In the genomic region with DNA sequence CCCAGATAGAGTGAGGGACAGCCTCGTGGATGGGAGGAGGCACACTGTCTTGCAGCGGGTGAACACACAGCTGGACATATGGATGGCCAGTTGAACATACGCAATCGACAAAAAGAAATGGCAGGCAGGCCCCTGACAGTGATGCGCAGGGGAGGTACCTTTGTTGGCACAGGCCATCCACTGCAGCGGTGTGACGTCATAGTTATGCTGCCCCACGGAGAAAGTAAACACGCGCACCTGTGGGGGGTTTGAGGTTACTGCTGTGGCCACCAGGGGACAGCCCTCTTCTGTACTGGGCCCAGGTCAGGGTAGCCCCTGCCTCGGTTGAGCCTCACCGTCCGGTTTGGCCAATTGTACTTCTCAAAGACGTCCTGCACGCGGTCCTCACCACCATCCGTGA, we compare ENCODE assay signal across 19 cellular contexts. TPM values are rescaled to one million over a fixed set of nuclear protein-coding genes. Genes with fewer than 3 reads are reported as not detected.
DNase-seq lines count a peak whose midpoint lies in the region; ATAC-seq, FAIRE-seq and TF ChIP-seq lines count a peak whose summit lies in the region.
"Had no signal": no experiment of that assay in that cellular context is flagged by ENCODE, and none has a peak within 500 bp of the region (broad histone marks: within the 10 kb centered on the region; RNA-seq: fewer than 3 reads in every experiment).

No MANE protein-coding gene starts in this region.

- POLR2A ChIA-PET in K562 (lab: Yijun Ruan, JAX), result interaction anchor here (0.7 kb wide), 1 partner anchor 9 kb away, joined by 4 read pairs; no protein-coding TSS in a partner anchor

- no peak overlapping the region for H3K27ac Mint-ChIP-seq in endodermal cell
- no peak overlapping the region for H3K27ac Mint-ChIP-seq in HFFc6
- H3K27ac Mint-ChIP-seq: CD4-positive, alpha-beta T cell had no signal

- TF ChIP-seq CTCF in K562 (IDR thresholded peaks at IDR 0.05 in 2 of 3, conservative IDR thresholded peaks at IDR 0.05 in 1 of 3; ENCODE audit: insufficient read depth in 2 of 3, low read depth in 1 of 3, low read length in 3 of 3) (no peak), endodermal cell (conservative IDR thresholded peaks at IDR 0.05) (peak; percentile 8), HFFc6 (IDR thresholded peaks at IDR 0.05) (no peak), breast epithelium (IDR thresholded peaks at IDR 0.05) (no peak)

- CTCF ChIA-PET in K562 (lab: Yijun Ruan, JAX; ENCODE audit: low intra/inter-chr PET ratio), result no interaction called here

- intact Hi-C loops in K562 (cut with micrococcal nuclease) (no loop called here), breast epithelium (cut with DNase I; ENCODE audit: low total_unique reads) (loop anchor here (5.0 kb wide), 1 partner anchor 299 kb away; no protein-coding TSS in a partner anchor)

- DNase-seq in NCI-H69 (lab: John Stamatoyannopoulos, UW) (peak; percentile 20), K562 (ENCODE audit: extremely low read depth in 1 of 4, low spot score in 3 of 4) (no peak), endodermal cell (no peak), neuronal stem cell (ENCODE audit: low spot score) (no peak), HFFc6 (no peak), breast epithelium (ENCODE audit: low spot score in 2 of 2) (no peak), NCI-H2081 (lab: John Stamatoyannopoulos, UW) (no peak)
- DNase-seq: ACHN; AML-193; Caco-2; CD4-positive, alpha-beta T cell; HCEC 1CT had no signal

- no peak overlapping the region for H3K27ac ChIP-seq in K562 (ENCODE audit: extremely low read depth, low read depth, low read length)
- H3K27ac ChIP-seq in endodermal cell (ENCODE audit: low read depth, low read length), result no peak overlapping the region
- H3K27ac ChIP-seq in neuronal stem cell (replicated peaks; ENCODE audit: low read length), result no peak overlapping the region
- H3K27ac ChIP-seq in breast epithelium, result no peak overlapping the region
- H3K27ac ChIP-seq: C4-2B had no signal

- no peak overlapping the region for H3K4me2 ChIP-seq in K562 (ENCODE audit: insufficient read depth, low read length)
- H3K4me2 ChIP-seq in neuronal stem cell (ENCODE audit: insufficient read depth, low read length, poor library complexity, severe bottlenecking), result no peak overlapping the region

- no peaks in the 10 kb centered on the region for H3K9me1 ChIP-seq in K562 (ENCODE audit: control insufficient read depth, insufficient read depth, low read length)

- TF ChIP-seq POLR2A in K562 (conservative IDR thresholded peaks at IDR 0.05) (no peak), breast epithelium (IDR thresholded peaks at IDR 0.05) (no peak)

- peak overlapping the region; percentile 72 for H2BK5ac ChIP-seq in neuronal stem cell (ENCODE audit: low read length)

- no peak overlapping the region for H2BK12ac ChIP-seq in neuronal stem cell (ENCODE audit: low read length)

- H3K4ac ChIP-seq in neuronal stem cell (ENCODE audit: low read length), result peak overlapping the region; percentile 37

- peak overlapping the region; percentile 38 for H3K18ac ChIP-seq in neuronal stem cell (ENCODE audit: low read length)

- no peak overlapping the region for H3K9ac ChIP-seq in K562 (ENCODE audit: insufficient read depth in 1 of 2, low read depth in 2 of 2, low read length in 2 of 2)
- no peak overlapping the region for H3K9ac ChIP-seq in endodermal cell (ENCODE audit: extremely low read depth, low read length, poor library complexity, severe bottlenecking)
- H3K9ac ChIP-seq in neuronal stem cell (ENCODE audit: low read depth, low read length, poor library complexity), result peak overlapping the region; percentile 44

- no peak for TF ChIP-seq EP300 in K562 (IDR thresholded peaks at IDR 0.05; ENCODE audit: low read length)

- peak overlapping the region; percentile 88 for H2AK5ac ChIP-seq in neuronal stem cell (ENCODE audit: low read depth, low read length)

- H3K4me1 ChIP-seq in K562 (replicated peaks in 1 of 2; ENCODE audit: control insufficient read depth in 2 of 2, insufficient read depth in 2 of 2, low read length in 2 of 2) (peaks cover 0 to 24% of the 10 kb centered on the region in 2 experiments; a peak in 3 of 5 replicates), endodermal cell (ENCODE audit: control insufficient read depth, insufficient read depth, low read length) (no peaks in the 10 kb centered on the region), neuronal stem cell (ENCODE audit: control insufficient read depth in 2 of 2, insufficient read depth in 1 of 2, low read depth in 1 of 2, low read length in 2 of 2) (peaks cover 19 to 22% of the 10 kb centered on the region in 2 donors), breast epithelium (peaks cover 0 to 3% of the 10 kb centered on the region in 2 donors)
- H3K4me1 ChIP-seq: Caco-2 had no signal

- peak overlapping the region; percentile 91 for H3K23ac ChIP-seq in neuronal stem cell (ENCODE audit: low read depth, low read length, poor library complexity)

- H2BK120ac ChIP-seq in neuronal stem cell (ENCODE audit: low read depth, low read length), result no peak overlapping the region

- no peaks in the 10 kb centered on the region for H3K79me2 ChIP-seq in K562 (ENCODE audit: control insufficient read depth, insufficient read depth, low read length)

- H3K4me1 Mint-ChIP-seq in endodermal cell, result peaks cover 2% of the 10 kb centered on the region
- no peaks in the 10 kb centered on the region for H3K4me1 Mint-ChIP-seq in HFFc6 (ENCODE audit: low read depth)

- H2BK15ac ChIP-seq in neuronal stem cell (ENCODE audit: low read length), result peak overlapping the region; percentile 93

- BruUV-seq in K562 (replicated peaks; lab: Mats Ljungman, UMichigan), result no TSS peak

- no peak overlapping the region for H4K91ac ChIP-seq in neuronal stem cell (ENCODE audit: low read depth, low read length, poor library complexity)

- H4K8ac ChIP-seq in neuronal stem cell (ENCODE audit: low read depth, low read length), result no peak overlapping the region

- H3K9me3 ChIP-seq in K562 (replicated peaks; ENCODE audit: control insufficient read depth, insufficient read depth, low read depth, low read length) (no peaks in the 10 kb centered on the region), endodermal cell (ENCODE audit: control insufficient read depth, low read length) (no peaks in the 10 kb centered on the region), neuronal stem cell (replicated peaks in 1 of 2; ENCODE audit: control insufficient read depth in 2 of 2, insufficient read depth in 1 of 2, low read depth in 1 of 2, low read length in 2 of 2) (peaks cover 0 to 2% of the 10 kb centered on the region in 2 donors), breast epithelium (no peaks in the 10 kb centered on the region)
- H3K9me3 ChIP-seq: Caco-2 had no signal

- H2AFZ ChIP-seq in K562 (ENCODE audit: low read depth, low read length) (no peak overlapping the region), neuronal stem cell (ENCODE audit: low read length) (no peak overlapping the region)

- H3K36me3 Mint-ChIP-seq in endodermal cell (ENCODE audit: low read depth), result no peaks in the 10 kb centered on the region
- H3K36me3 Mint-ChIP-seq in HFFc6 (ENCODE audit: low read depth), result no peaks in the 10 kb centered on the region

- H3K9me3 Mint-ChIP-seq in endodermal cell (no peaks in the 10 kb centered on the region), HFFc6 (no peaks in the 10 kb centered on the region)
- H3K9me3 Mint-ChIP-seq: CD4-positive, alpha-beta T cell had no signal

- peaks cover 6% of the 10 kb centered on the region for H3K79me1 ChIP-seq in neuronal stem cell (ENCODE audit: low read depth, low read length)

- WGBS in K562 (ENCODE audit: insufficient coverage, low coverage, missing lambda C conversion rate), result 2% methylated on average over 16 of the region's 17 CpGs
- WGBS in endodermal cell (ENCODE audit: insufficient coverage in 1 of 2, insufficient read length in 1 of 2), 2 experiments, result 91 to 92% methylated on average over 17 of the region's 17 CpGs
- WGBS in neuronal stem cell (ENCODE audit: extremely low coverage in 2 of 2, insufficient read length in 2 of 2, insufficient replicate concordance in 1 of 2), 2 donors, result no CpG with 5 or more reads among the region's 17 CpGs

- H3K27me3 ChIP-seq in K562 (ENCODE audit: control insufficient read depth in 2 of 2, insufficient read depth in 2 of 2, low read length in 2 of 2) (peaks cover 0 to 16% of the 10 kb centered on the region in 2 experiments; a peak in 2 of 5 replicates), endodermal cell (ENCODE audit: control insufficient read depth, insufficient read depth, low read length, poor library complexity, severe bottlenecking) (no peaks in the 10 kb centered on the region), neuronal stem cell (ENCODE audit: control insufficient read depth in 3 of 3, insufficient read depth in 3 of 3, low read depth in 1 of 3, low read length in 3 of 3) (peaks cover 0 to 30% (median 0%) of the 10 kb centered on the region in 3 experiments), breast epithelium (no peaks in the 10 kb centered on the region)

- no peak for TF ChIP-seq RAD21 in K562 (CRISPR knock-in tag; conservative IDR thresholded peaks at IDR 0.05 in 1 of 2, IDR thresholded peaks at IDR 0.05 in 1 of 2)

- H3K4me3 ChIP-seq in K562 (no peak overlapping the region), endodermal cell (ENCODE audit: low read length) (no peak overlapping the region), neuronal stem cell (ENCODE audit: low read length in 2 of 2) (no peak overlapping the region), breast epithelium (no peak overlapping the region)

- peak overlapping the region; percentile 99 for H3K14ac ChIP-seq in neuronal stem cell (ENCODE audit: low read length)

- ATAC-seq in K562 (peak; percentile 16; the same call in 1 of the 3 replicates), HG03196 (IDR thresholded peaks at IDR 0.05; ENCODE audit: unreplicated experiment) (no peak)

- no peak for FAIRE-seq in K562 (lab: Jason Lieb, UNC)
- FAIRE-seq: A204.1, D721Med, G401.6, GM12891, GM19239 had no signal

- H4K20me1 ChIP-seq in K562 (replicated peaks; ENCODE audit: control insufficient read depth, insufficient read depth, low read length), result no peaks in the 10 kb centered on the region

- H3K4me3 Mint-ChIP-seq in endodermal cell (no peak overlapping the region), HFFc6 (no peak overlapping the region)
- H3K4me3 Mint-ChIP-seq: CD4-positive, alpha-beta T cell had no signal

- H3K36me3 ChIP-seq in K562 (ENCODE audit: control insufficient read depth, insufficient read depth, low read length) (no peaks in the 10 kb centered on the region), endodermal cell (ENCODE audit: control insufficient read depth, insufficient read depth, low read length) (no peaks in the 10 kb centered on the region), neuronal stem cell (replicated peaks in 1 of 2; ENCODE audit: control insufficient read depth in 2 of 2, insufficient read depth in 2 of 2, low read length in 2 of 2) (peaks cover 0 to 5% of the 10 kb centered on the region in 2 donors), breast epithelium (no peaks in the 10 kb centered on the region)

- in situ Hi-C loops in K562 (cut with MboI), result no loop called here

- H3K27me3 Mint-ChIP-seq in endodermal cell (ENCODE audit: insufficient read depth), result no peaks in the 10 kb centered on the region
- peaks cover 15% of the 10 kb centered on the region for H3K27me3 Mint-ChIP-seq in HFFc6 (ENCODE audit: insufficient read depth)
- H3K27me3 Mint-ChIP-seq: CD4-positive, alpha-beta T cell had no signal

RNA-seq across cellular contexts. Expression of a gene that starts 19.4 kb away (rescaled TPM):
- 7.7 and 30.8 TPM in 2 replicates for total RNA-seq in K562 (2011; cell fraction: chromatin; rRNA removed; ENCODE audit: low replicate concordance)
- total RNA-seq in K562 (2011; cell fraction: nucleolus; rRNA removed), result 50.7 and 57.4 TPM in 2 replicates
- total RNA-seq in K562 (2011; cell fraction: nucleoplasm; rRNA removed), result 23.5 and 25.0 TPM in 2 replicates
- 26.9 and 31.3 TPM in 2 replicates for total RNA-seq in K562 (2014; rRNA removed)
- 4.0 and 5.9 TPM in 2 replicates for total RNA-seq in K562 (2014; rRNA removed; fragmentation: Illumina TruSeq; extraction: Trizol)
- 14.1 and 14.4 TPM in 2 replicates for total RNA-seq in K562 (2015; rRNA removed; fragmentation: Illumina TruSeq; extraction: Trizol)
- total RNA-seq in K562 (2021), result 22.5 and 24.8 TPM in 2 replicates
- 8.3 and 13.0 TPM in 2 replicates for polyA plus RNA-seq in K562 (2011; rRNA removed)
- polyA plus RNA-seq in K562 (2011; cell fraction: cytosol; rRNA removed), result 15.9 and 36.8 TPM in 2 replicates
- polyA plus RNA-seq in K562 (2011; cell fraction: nucleus; rRNA removed), result 16.0 and 23.4 TPM in 2 replicates
- polyA plus RNA-seq in K562 (2012), result 14.7 and 19.4 TPM in 2 replicates
- 16.3 and 16.5 TPM in 2 replicates for polyA plus RNA-seq in K562 (2014; fragmentation: Illumina TruSeq; extraction: Trizol)
- 1 to 10 TPM; 1.6 to 2.7 TPM for polyA plus RNA-seq in K562 (2014; fragmentation: Nextera tagmentation; extraction: Ambion mirVana)
- polyA plus RNA-seq in K562 (2014; rRNA removed), result 17.1 and 17.3 TPM in 2 replicates
- 5.6 and 7.9 TPM in 2 replicates for polyA minus RNA-seq in K562 (2011; rRNA and poly(A)+ RNA removed)
- polyA minus RNA-seq in K562 (2011; cell fraction: cytosol; rRNA and poly(A)+ RNA removed), result 11.5 and 13.2 TPM in 2 replicates
- polyA minus RNA-seq in K562 (2011; cell fraction: nucleus; rRNA and poly(A)+ RNA removed), result 14.7 and 15.9 TPM in 2 replicates
- total RNA-seq in endodermal cell, result 10 to 100 TPM; 30.1 to 32.2 TPM
- 27.7 TPM for polyA plus RNA-seq in endodermal cell (2013, experiment 1 of 2)
- 24.2 TPM for polyA plus RNA-seq in endodermal cell (2013, experiment 2 of 2)
- polyA plus RNA-seq in neuronal stem cell (2013, experiment 1 of 2), result 21.4 TPM
- 20.8 TPM for polyA plus RNA-seq in neuronal stem cell (2013, experiment 2 of 2)
- 10 to 100 TPM; 51.7 to 65.7 (median 54.4) TPM for total RNA-seq in HFFc6 (2021; fragmentation: NEBNext Ultra II Directional; extraction: Animal tissue kit (Norgen Biotek cat#: 25700))
- 10 to 100 TPM; 46.7 to 67.3 (median 47.9) TPM for total RNA-seq in breast epithelium

RNA-seq across cellular contexts. Expression of a gene that starts 28.1 kb away (rescaled TPM):
- 5.4 and 28.5 TPM in 2 replicates for total RNA-seq in K562 (2011; cell fraction: chromatin; rRNA removed; ENCODE audit: low replicate concordance)
- total RNA-seq in K562 (2011; cell fraction: nucleolus; rRNA removed), result 35.3 and 36.0 TPM in 2 replicates
- 16.8 and 20.9 TPM in 2 replicates for total RNA-seq in K562 (2011; cell fraction: nucleoplasm; rRNA removed)
- total RNA-seq in K562 (2014; rRNA removed), result 13.8 and 18.8 TPM in 2 replicates
- total RNA-seq in K562 (2014; rRNA removed; fragmentation: Illumina TruSeq; extraction: Trizol), result 5.1 and 8.9 TPM in 2 replicates
- total RNA-seq in K562 (2015; rRNA removed; fragmentation: Illumina TruSeq; extraction: Trizol), result 9.4 and 10.0 TPM in 2 replicates
- 13.6 and 15.1 TPM in 2 replicates for total RNA-seq in K562 (2021)
- 12.3 and 15.3 TPM in 2 replicates for polyA plus RNA-seq in K562 (2011; rRNA removed)
- polyA plus RNA-seq in K562 (2011; cell fraction: cytosol; rRNA removed), result 21.5 and 40.7 TPM in 2 replicates
- polyA plus RNA-seq in K562 (2011; cell fraction: nucleus; rRNA removed), result 15.0 and 24.7 TPM in 2 replicates
- polyA plus RNA-seq in K562 (2012), result 14.0 and 15.3 TPM in 2 replicates
- polyA plus RNA-seq in K562 (2014; fragmentation: Illumina TruSeq; extraction: Trizol), result 6.4 and 10.0 TPM in 2 replicates
- 1 to 10 TPM; 4.2 to 9.1 TPM for polyA plus RNA-seq in K562 (2014; fragmentation: Nextera tagmentation; extraction: Ambion mirVana)
- polyA plus RNA-seq in K562 (2014; rRNA removed), result 13.6 and 16.6 TPM in 2 replicates
- 4.6 and 8.9 TPM in 2 replicates for polyA minus RNA-seq in K562 (2011; rRNA and poly(A)+ RNA removed)
- polyA minus RNA-seq in K562 (2011; cell fraction: cytosol; rRNA and poly(A)+ RNA removed), result 6.6 and 8.0 TPM in 2 replicates
- 7.5 and 8.1 TPM in 2 replicates for polyA minus RNA-seq in K562 (2011; cell fraction: nucleus; rRNA and poly(A)+ RNA removed)
- total RNA-seq in endodermal cell, result 10 to 100 TPM in 1 of 2 donors, 1 to 10 TPM in 1; 8.5 to 14.6 TPM
- 14.7 TPM for polyA plus RNA-seq in endodermal cell (2013, experiment 1 of 2)
- polyA plus RNA-seq in endodermal cell (2013, experiment 2 of 2), result 11.5 TPM
- polyA plus RNA-seq in neuronal stem cell (2013, experiment 1 of 2), result 6.9 TPM
- polyA plus RNA-seq in neuronal stem cell (2013, experiment 2 of 2), result 7.1 TPM
- total RNA-seq in HFFc6 (2021; fragmentation: NEBNext Ultra II Directional; extraction: Animal tissue kit (Norgen Biotek cat#: 25700)), result 10 to 100 TPM; 20.5 to 25.2 (median 24.0) TPM
- total RNA-seq in breast epithelium, result 10 to 100 TPM; 23.6 to 30.1 (median 28.8) TPM

RNA-seq across cellular contexts. Expression of a gene that starts 28.2 kb away (rescaled TPM):
- total RNA-seq in K562 (2011; cell fraction: chromatin; rRNA removed; ENCODE audit: low replicate concordance), result 31.9 and 82.5 TPM in 2 replicates
- 54.7 and 55.0 TPM in 2 replicates for total RNA-seq in K562 (2011; cell fraction: nucleolus; rRNA removed)
- total RNA-seq in K562 (2011; cell fraction: nucleoplasm; rRNA removed), result 34.4 and 38.9 TPM in 2 replicates
- total RNA-seq in K562 (2014; rRNA removed) (23.1 and 35.9 TPM in 2 replicates), K562 (2014; rRNA removed; fragmentation: Illumina TruSeq; extraction: Trizol) (14.9 and 17.4 TPM in 2 replicates), K562 (2015; rRNA removed; fragmentation: Illumina TruSeq; extraction: Trizol) (18.1 and 23.1 TPM in 2 replicates), K562 (2021) (17.6 and 25.4 TPM in 2 replicates), endodermal cell (10 to 100 TPM; 21.8 TPM), breast epithelium (10 to 100 TPM; 17.4 to 31.5 (median 29.5) TPM)
- polyA plus RNA-seq in K562 (2011; rRNA removed) (40.4 and 47.7 TPM in 2 replicates), K562 (2014; fragmentation: Illumina TruSeq; extraction: Trizol) (23.2 and 24.4 TPM in 2 replicates), K562 (2014; fragmentation: Nextera tagmentation; extraction: Ambion mirVana) (10 to 100 TPM; 27.5 to 40.4 TPM), K562 (2014; rRNA removed) (26.0 and 33.8 TPM in 2 replicates)
- polyA plus RNA-seq in K562 (2011; cell fraction: cytosol; rRNA removed), result 43.2 and 60.1 TPM in 2 replicates
- 134 and 144 TPM in 2 replicates for polyA plus RNA-seq in K562 (2011; cell fraction: nucleus; rRNA removed)
- 21.5 and 25.0 TPM in 2 replicates for polyA plus RNA-seq in K562 (2012)
- polyA minus RNA-seq in K562 (2011; rRNA and poly(A)+ RNA removed), result 26.6 and 39.0 TPM in 2 replicates
- polyA minus RNA-seq in K562 (2011; cell fraction: cytosol; rRNA and poly(A)+ RNA removed), result 14.7 and 14.8 TPM in 2 replicates
- 22.8 and 39.8 TPM in 2 replicates for polyA minus RNA-seq in K562 (2011; cell fraction: nucleus; rRNA and poly(A)+ RNA removed)
- 34.3 TPM for polyA plus RNA-seq in endodermal cell (2013, experiment 1 of 2)
- 30.3 TPM for polyA plus RNA-seq in endodermal cell (2013, experiment 2 of 2)
- 19.4 TPM for polyA plus RNA-seq in neuronal stem cell (2013, experiment 1 of 2)
- polyA plus RNA-seq in neuronal stem cell (2013, experiment 2 of 2), result 17.4 TPM
- total RNA-seq in HFFc6 (2021; fragmentation: NEBNext Ultra II Directional; extraction: Animal tissue kit (Norgen Biotek cat#: 25700)), result 10 to 100 TPM; 12.3 to 18.7 (median 17.4) TPM

RNA-seq across cellular contexts. Expression of a gene that starts 33.2 kb away (rescaled TPM):
- total RNA-seq in K562 (2011; cell fraction: chromatin; rRNA removed; ENCODE audit: low replicate concordance), result 4.5 and 12.0 TPM in 2 replicates
- total RNA-seq in K562 (2011; cell fraction: nucleolus; rRNA removed), result 9.2 and 9.7 TPM in 2 replicates
- 4.2 and 5.0 TPM in 2 replicates for total RNA-seq in K562 (2011; cell fraction: nucleoplasm; rRNA removed)
- 2.7 and 2.8 TPM in 2 replicates for total RNA-seq in K562 (2014; rRNA removed)
- total RNA-seq in K562 (2014; rRNA removed; fragmentation: Illumina TruSeq; extraction: Trizol), result 0.35 and 0.51 TPM in 2 replicates
- total RNA-seq in K562 (2015; rRNA removed; fragmentation: Illumina TruSeq; extraction: Trizol), result 0.36 and 0.60 TPM in 2 replicates
- total RNA-seq in K562 (2021), result 1.1 and 1.3 TPM in 2 replicates
- polyA plus RNA-seq in K562 (2011; rRNA removed), result 0.93 and 2.8 TPM in 2 replicates
- polyA plus RNA-seq in K562 (2011; cell fraction: cytosol; rRNA removed), result 1.1 and 1.7 TPM in 2 replicates
- polyA plus RNA-seq in K562 (2011; cell fraction: nucleus; rRNA removed), result 9.1 and 11.3 TPM in 2 replicates
- polyA plus RNA-seq in K562 (2012), result 0.99 and 1.8 TPM in 2 replicates
- 0.46 and 0.70 TPM in 2 replicates for polyA plus RNA-seq in K562 (2014; fragmentation: Illumina TruSeq; extraction: Trizol)
- polyA plus RNA-seq in K562 (2014; fragmentation: Nextera tagmentation; extraction: Ambion mirVana), result under 1 TPM; 0.20 to 0.29 TPM
- 0.88 TPM in 2 replicates for polyA plus RNA-seq in K562 (2014; rRNA removed)
- 0.30 and 0.35 TPM in 2 replicates for polyA minus RNA-seq in K562 (2011; rRNA and poly(A)+ RNA removed)
- not detected in 2 replicates for polyA minus RNA-seq in K562 (2011; cell fraction: cytosol; rRNA and poly(A)+ RNA removed)
- polyA minus RNA-seq in K562 (2011; cell fraction: nucleus; rRNA and poly(A)+ RNA removed), result 1.5 and 3.0 TPM in 2 replicates
- 1 to 10 TPM in 1 of 2 donors, under 1 TPM in 1; 0.22 to 1.4 TPM for total RNA-seq in endodermal cell
- polyA plus RNA-seq in endodermal cell (2013, experiment 1 of 2), result 4.4 TPM
- polyA plus RNA-seq in endodermal cell (2013, experiment 2 of 2), result 2.6 TPM
- polyA plus RNA-seq in neuronal stem cell (2013, experiment 1 of 2), result 2.0 TPM
- polyA plus RNA-seq in neuronal stem cell (2013, experiment 2 of 2), result 1.6 TPM
- 1 to 10 TPM in 2 of 6 experiments, under 1 TPM in 3, not detected in 1; 0.78 to 1.3 (median 0.83) TPM for total RNA-seq in HFFc6 (2021; fragmentation: NEBNext Ultra II Directional; extraction: Animal tissue kit (Norgen Biotek cat#: 25700))
- total RNA-seq in breast epithelium, result 1 to 10 TPM in 2 of 3 donors, under 1 TPM in 1; 0.32 to 2.6 (median 1.9) TPM

RNA-seq across cellular contexts. Expression of a gene that starts 38.1 kb away (rescaled TPM):
- total RNA-seq in K562 (2011; cell fraction: chromatin; rRNA removed; ENCODE audit: low replicate concordance), result 39.9 and 84.0 TPM in 2 replicates
- total RNA-seq in K562 (2011; cell fraction: nucleolus; rRNA removed), result 79.0 and 79.5 TPM in 2 replicates
- total RNA-seq in K562 (2011; cell fraction: nucleoplasm; rRNA removed), result 56.5 and 60.1 TPM in 2 replicates
- 38.6 and 51.1 TPM in 2 replicates for total RNA-seq in K562 (2014; rRNA removed)
- 14.5 and 15.3 TPM in 2 replicates for total RNA-seq in K562 (2014; rRNA removed; fragmentation: Illumina TruSeq; extraction: Trizol)
- total RNA-seq in K562 (2015; rRNA removed; fragmentation: Illumina TruSeq; extraction: Trizol), result 22.1 and 24.6 TPM in 2 replicates
- 32.5 and 32.9 TPM in 2 replicates for total RNA-seq in K562 (2021)
- 57.1 and 75.8 TPM in 2 replicates for polyA plus RNA-seq in K562 (2011; rRNA removed)
- polyA plus RNA-seq in K562 (2011; cell fraction: cytosol; rRNA removed), result 67.7 and 69.8 TPM in 2 replicates
- 96.6 and 97.5 TPM in 2 replicates for polyA plus RNA-seq in K562 (2011; cell fraction: nucleus; rRNA removed)
- polyA plus RNA-seq in K562 (2012), result 31.0 and 45.4 TPM in 2 replicates
- polyA plus RNA-seq in K562 (2014; fragmentation: Illumina TruSeq; extraction: Trizol), result 22.8 and 27.7 TPM in 2 replicates
- polyA plus RNA-seq in K562 (2014; fragmentation: Nextera tagmentation; extraction: Ambion mirVana), result 1 to 10 TPM; 3.6 to 7.0 TPM
- 50.8 and 56.8 TPM in 2 replicates for polyA plus RNA-seq in K562 (2014; rRNA removed)
- 15.3 and 20.9 TPM in 2 replicates for polyA minus RNA-seq in K562 (2011; rRNA and poly(A)+ RNA removed)
- 18.1 and 21.2 TPM in 2 replicates for polyA minus RNA-seq in K562 (2011; cell fraction: cytosol; rRNA and poly(A)+ RNA removed)
- 22.6 and 30.2 TPM in 2 replicates for polyA minus RNA-seq in K562 (2011; cell fraction: nucleus; rRNA and poly(A)+ RNA removed)
- total RNA-seq in endodermal cell, result 10 to 100 TPM in 1 of 2 donors, 1 to 10 TPM in 1; 9.4 to 17.2 TPM
- polyA plus RNA-seq in endodermal cell (2013, experiment 1 of 2), result 15.8 TPM
- 15.9 TPM for polyA plus RNA-seq in endodermal cell (2013, experiment 2 of 2)
- 8.5 TPM for polyA plus RNA-seq in neuronal stem cell (2013, experiment 1 of 2)
- 8.5 TPM for polyA plus RNA-seq in neuronal stem cell (2013, experiment 2 of 2)
- 10 to 100 TPM; 30.9 to 37.0 (median 34.1) TPM for total RNA-seq in HFFc6 (2021; fragmentation: NEBNext Ultra II Directional; extraction: Animal tissue kit (Norgen Biotek cat#: 25700))
- 10 to 100 TPM; 42.7 to 63.6 (median 49.8) TPM for total RNA-seq in breast epithelium
